ENCODE assay signal across 8 cellular contexts in genomic region chr1:12619396-12620141, GRCh38. TPM values are rescaled to one million over a fixed set of nuclear protein-coding genes. Genes with fewer than 3 reads are reported as not detected.
DNase-seq lines count a peak whose midpoint lies in the region; ATAC-seq and TF ChIP-seq lines count a peak whose summit lies in the region.

No MANE protein-coding gene starts in this region.

- peak overlapping the region; percentile 30 for H3K27ac Mint-ChIP-seq in endothelial cell (ENCODE audit: unreplicated experiment)
- H3K27ac Mint-ChIP-seq in mesothelial cell of epicardium, result peak overlapping the region; percentile 100

- ATAC-seq in HG03520 (IDR thresholded peaks at IDR 0.05; ENCODE audit: unreplicated experiment) (peak; percentile 37), HG02623 (IDR thresholded peaks at IDR 0.05; ENCODE audit: unreplicated experiment) (no peak)

- no peaks in the 10 kb centered on the region for H3K36me3 ChIP-seq in NT2/D1 (ENCODE audit: insufficient read depth, insufficient read length, low read length)

- no peaks in the 10 kb centered on the region for H3K27me3 ChIP-seq in NT2/D1 (ENCODE audit: insufficient read depth, insufficient read length)

- H3K9me3 Mint-ChIP-seq in endothelial cell (ENCODE audit: unreplicated experiment) (no peaks in the 10 kb centered on the region), mesothelial cell of epicardium (no peaks in the 10 kb centered on the region)

- H3K9ac ChIP-seq in NT2/D1 (ENCODE audit: insufficient read length, low read depth), result peak overlapping the region; percentile 95

- H3K4me1 Mint-ChIP-seq in endothelial cell (ENCODE audit: unreplicated experiment) (peaks cover 29% of the 10 kb centered on the region), mesothelial cell of epicardium (peaks cover 62% of the 10 kb centered on the region)

- H3K4me3 Mint-ChIP-seq in endothelial cell (ENCODE audit: unreplicated experiment), result peak overlapping the region; percentile 93
- peak overlapping the region; percentile 99 for H3K4me3 Mint-ChIP-seq in mesothelial cell of epicardium

- H3K27me3 Mint-ChIP-seq in endothelial cell (ENCODE audit: unreplicated experiment), result peaks cover 14% of the 10 kb centered on the region
- no peaks in the 10 kb centered on the region for H3K27me3 Mint-ChIP-seq in mesothelial cell of epicardium (ENCODE audit: low read depth)

- TF ChIP-seq CTCF in endothelial cell (IDR thresholded peaks at IDR 0.05; ENCODE audit: unreplicated experiment) (peak; percentile 95), mesothelial cell of epicardium (IDR thresholded peaks at IDR 0.05; ENCODE audit: unreplicated experiment) (peak; percentile 97)

- H3K4me3 ChIP-seq in NT2/D1 (ENCODE audit: insufficient read length, low read depth), result peak overlapping the region; percentile 76

- H3K4me1 ChIP-seq in NT2/D1 (ENCODE audit: insufficient read depth, insufficient read length), result peaks cover 9% of the 10 kb centered on the region

- no peaks in the 10 kb centered on the region for H3K36me3 Mint-ChIP-seq in endothelial cell (ENCODE audit: low read depth, unreplicated experiment)
- peaks cover 22% of the 10 kb centered on the region for H3K36me3 Mint-ChIP-seq in mesothelial cell of epicardium

- no peaks in the 10 kb centered on the region for H3K9me3 ChIP-seq in NT2/D1 (ENCODE audit: insufficient read depth, low read length)

- DNase-seq in ELF-1 (ENCODE audit: low read depth, low spot score) (peak; percentile 93), NT2/D1 (ENCODE audit: low read depth, low spot score) (peak; percentile 68), endothelial cell (ENCODE audit: low spot score) (peak; percentile 89), mesothelial cell of epicardium (ENCODE audit: low spot score in 2 of 2, unreplicated experiment in 2 of 2) (peak; percentile 61 to 90)
- DNase-seq in activated CD8-positive, alpha-beta memory T cell treated with anti-CD3 and anti-CD28 coated beads, Interleukin-2, amount 50 U/mL, for 4 hours, result peak; percentile 78
- peak; percentile 63 for DNase-seq in stimulated activated CD8-positive, alpha-beta memory T cell treated with anti-CD3 and anti-CD28 coated beads, Interleukin-12 subunit alpha, Interleukin-12 subunit beta, amount 100 ng/mL, for 4 hours (ENCODE audit: low read depth)

RNA-seq across cellular contexts. Expression of gene DHRS3, which starts 1.6 kb away (rescaled TPM):
- total RNA-seq in endothelial cell (ENCODE audit: unreplicated experiment) (5.7 TPM), mesothelial cell of epicardium (1,067 to 1,086 TPM (median 1,071 TPM) in 3 replicates)

RNA-seq across cellular contexts. Expression of gene AADACL4, which starts 24.3 kb away (rescaled TPM):
- total RNA-seq in endothelial cell (ENCODE audit: unreplicated experiment) (not detected), mesothelial cell of epicardium (0.31 to 0.36 TPM (median 0.31 TPM) in 3 replicates)

Comparison
In these comparisons a context has a peak if more than half of its experiments do, and no peak if none do; other contexts are left out.
1. RNA of gene DHRS3, which starts 1.6 kb away (total RNA-seq): 1,067 to 1,086 TPM in mesothelial cell of epicardium; 5.7 TPM in endothelial cell (single experiment); every median in the first group is over 100 times any median in the second.
2. Peak in every context shown above with its lines, with median percentiles within 50 percentile points of each other: DNase-seq.